Comparison of ENCODE assay signal across 21 cellular contexts in genomic region chr10:7205656-7206055, GRCh38.
"Had no signal": no experiment of that assay in that cellular context is flagged by ENCODE, and none has a peak within 500 bp of the region (broad histone marks: within the 10 kb centered on the region; RNA-seq: fewer than 3 reads in every experiment).

No MANE protein-coding gene starts in this region.

- H3K27me3 Mint-ChIP-seq: activated naive CD4-positive, alpha-beta T cell treated with anti-CD3 and anti-CD28 coated beads, Interleukin-2, amount 10 ng/mL, durations not matched to agents 7 days and 5 days; memory B cell; naive thymus-derived CD4-positive, alpha-beta T cell; stimulated activated naive CD8-positive, alpha-beta T cell treated with anti-CD3 and anti-CD28 coated beads, Interleukin-15, amount 100 ng/mL, for 72 hours had no signal

- H3K36me3 ChIP-seq: neutrophil, pancreas had no signal

- H3K4me3 ChIP-seq: gastroesophageal sphincter, hepatocyte, pancreas, testis had no signal

- H3K4me3 Mint-ChIP-seq: activated naive CD4-positive, alpha-beta T cell treated with anti-CD3 and anti-CD28 coated beads, Interleukin-2, amount 10 ng/mL, durations not matched to agents 7 days and 5 days; activated T-cell treated with anti-CD3 and anti-CD28 coated beads, Interleukin-2, amount 50 U/mL, for 4 hours; memory B cell; naive thymus-derived CD4-positive, alpha-beta T cell; stimulated activated naive CD8-positive, alpha-beta T cell treated with anti-CD3 and anti-CD28 coated beads, Interleukin-15, amount 100 ng/mL, for 72 hours; type B pancreatic cell had no signal

- H3K27ac Mint-ChIP-seq: activated naive CD4-positive, alpha-beta T cell treated with anti-CD3 and anti-CD28 coated beads, Interleukin-2, amount 10 ng/mL, durations not matched to agents 7 days and 5 days; memory B cell; stimulated activated naive CD8-positive, alpha-beta T cell treated with anti-CD3 and anti-CD28 coated beads, Interleukin-15, amount 100 ng/mL, for 72 hours; type B pancreatic cell had no signal

- H3K27me3 ChIP-seq: gastroesophageal sphincter, hepatocyte, neutrophil, pancreas, testis had no signal

- H3K4me1 ChIP-seq: testis had no signal

- ATAC-seq: activated T-cell treated with anti-CD3 and anti-CD28 coated beads, Interleukin-2, amount 50 U/mL, for 4 hours; esophagus mucosa; gastroesophageal sphincter; left lobe of liver; pancreas; stimulated activated naive CD8-positive, alpha-beta T cell treated with anti-CD3 and anti-CD28 coated beads, Interleukin-15, amount 100 ng/mL, for 72 hours had no signal

- H3K9me3 Mint-ChIP-seq: activated naive CD4-positive, alpha-beta T cell treated with anti-CD3 and anti-CD28 coated beads, Interleukin-2, amount 10 ng/mL, durations not matched to agents 7 days and 5 days; activated T-cell treated with anti-CD3 and anti-CD28 coated beads, Interleukin-2, amount 50 U/mL, for 4 hours; memory B cell; stimulated activated naive CD8-positive, alpha-beta T cell treated with anti-CD3 and anti-CD28 coated beads, Interleukin-15, amount 100 ng/mL, for 72 hours; type B pancreatic cell had no signal

- H3K4me1 Mint-ChIP-seq: memory B cell had no signal

- H3K9me3 ChIP-seq: gastroesophageal sphincter, neutrophil, pancreas, testis had no signal

- FAIRE-seq: bronchial epithelial cell, pancreas had no signal

- DNase-seq: activated CD4-positive, alpha-beta T cell treated with anti-CD3 and anti-CD28 coated beads, Interleukin-2, amount 50 U/mL, for 1 hour; activated CD4-positive, CD25-positive, alpha-beta regulatory T cell treated with anti-CD3 and anti-CD28 coated beads, Interleukin-2, amount 50 U/mL, for 72 hours; activated CD8-positive, alpha-beta memory T cell treated with anti-CD3 and anti-CD28 coated beads, Interleukin-2, amount 50 U/mL, for 4 hours; activated naive CD4-positive, alpha-beta T cell treated with anti-CD3 and anti-CD28 coated beads, Interleukin-2, amount 10 ng/mL, durations not matched to agents 7 days and 5 days; activated T-cell treated with anti-CD3 and anti-CD28 coated beads, Interleukin-2, amount 50 U/mL, for 4 hours; effector CD8-positive, alpha-beta T cell; islet precursor cell; naive thymus-derived CD4-positive, alpha-beta T cell; pancreas; retina; stimulated activated naive CD8-positive, alpha-beta T cell treated with anti-CD3 and anti-CD28 coated beads, Interleukin-15, amount 100 ng/mL, for 72 hours; testis had no signal

- H3K27ac ChIP-seq: gastroesophageal sphincter, hepatocyte, neutrophil, pancreas, testis, VCaP had no signal

- H3K36me3 Mint-ChIP-seq: type B pancreatic cell had no signal
